Comparison of ENCODE assay signal across 8 cellular contexts in the genomic region with DNA sequence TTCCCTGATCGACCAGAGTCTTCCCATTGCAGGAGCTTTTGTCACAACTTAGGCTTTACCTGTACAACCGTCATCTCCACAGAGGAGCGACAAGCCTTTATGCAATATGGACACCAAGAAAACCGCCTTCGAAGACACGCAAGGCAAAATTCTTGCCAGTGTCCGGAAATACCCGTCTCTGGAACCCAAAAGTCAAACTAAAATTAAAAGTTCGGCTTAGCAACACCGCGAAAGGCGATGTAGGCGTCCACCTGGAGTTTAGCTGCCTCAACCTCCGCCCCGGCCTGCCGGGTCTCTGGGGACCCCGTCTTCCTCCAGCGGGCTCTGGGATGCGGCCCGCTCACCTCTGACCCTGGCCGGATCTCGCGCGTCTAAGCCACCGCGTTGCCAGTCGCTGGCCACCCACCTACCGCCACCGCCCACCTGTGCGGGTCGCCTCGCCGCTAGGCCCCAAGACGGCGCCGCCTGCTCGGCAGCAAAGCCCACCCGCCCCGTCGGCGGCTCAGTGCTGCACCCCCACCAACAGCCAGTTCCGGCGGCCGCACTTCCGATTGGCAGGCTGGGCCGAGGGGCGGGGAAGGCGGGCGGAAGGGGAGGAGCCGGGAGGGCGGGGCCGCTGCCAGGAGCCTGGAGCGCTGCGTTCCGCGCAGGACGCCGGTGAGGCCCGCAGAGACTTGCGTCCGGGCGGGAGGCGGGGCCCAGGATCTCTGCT. TPM values are rescaled to one million over a fixed set of nuclear protein-coding genes. Genes with fewer than 3 reads are reported as not detected.
A peak's percentile ranks its signal among the peaks of the same experiment; 100 is the strongest.
DNase-seq lines count a peak whose midpoint lies in the region; ATAC-seq and TF ChIP-seq lines count a peak whose summit lies in the region.

A gene (minus strand): TSS at position 553 of the 712 bp plus-strand sequence. CDS start 8,198 bp downstream, outside the sequence.

- H3K9me3 Mint-ChIP-seq in activated B cell treated with CpG ODN at 0.5 μM for 24 hours, result no peaks in the 10 kb centered on the region
- H3K9me3 Mint-ChIP-seq in immature natural killer cell, result no peaks in the 10 kb centered on the region

- peak; percentile 87 for TF ChIP-seq POLR2A in GM18951 (IDR thresholded peaks at IDR 0.05; ENCODE audit: extremely low read depth, insufficient read depth, insufficient read length)

- in situ Hi-C loops in GM18951 (cut with MboI; ENCODE audit: low sequenced_read_pairs, unreplicated experiment), result no loop called here

- POLR2A ChIA-PET in activated B cell treated with CpG ODN at 0.5 μM for 24 hours (lab: Charles Lee), result interaction anchor here (1.0 to 2.4 kb wide), 3 partner anchors 60 to 1978 kb away, joined by 3 to 25 read pairs (median 4); a partner anchor contains a TSS

- ATAC-seq in HG03175 (IDR thresholded peaks at IDR 0.05; ENCODE audit: unreplicated experiment) (peak; percentile 97), activated B cell treated with CpG ODN at 0.5 μM for 24 hours (ENCODE audit: low read depth) (peak; percentile 94)

- peak; percentile 42 for DNase-seq in AG09309 (ENCODE audit: low read depth)
- DNase-seq in NCI-H345 (lab: John Stamatoyannopoulos, UW), result peak; percentile 88
- DNase-seq in activated B cell treated with CpG ODN at 0.5 μM for 24 hours, result peak; percentile 92
- peak; percentile 91 to 95 for DNase-seq in cardiac fibroblast (ENCODE audit: low read depth in 2 of 2)
- peak; percentile 88 to 91 (median 89) for DNase-seq in immature natural killer cell
- DNase-seq in smooth muscle cell of the brain vasculature (ENCODE audit: low read depth, low spot score), result peak; percentile 65

- peaks cover 29% of the 10 kb centered on the region for H3K4me1 Mint-ChIP-seq in activated B cell treated with CpG ODN at 0.5 μM for 24 hours
- peaks cover 33% of the 10 kb centered on the region in 2 donors for H3K4me1 Mint-ChIP-seq in immature natural killer cell

- peak within 1 kb of the TSS; percentile 97 for H3K27ac Mint-ChIP-seq in activated B cell treated with CpG ODN at 0.5 μM for 24 hours
- H3K27ac Mint-ChIP-seq in immature natural killer cell, result peak within 1 kb of the TSS; percentile 94 to 98 (median 98)

- TF ChIP-seq CTCF in AG09309 (IDR thresholded peaks at IDR 0.05; ENCODE audit: control insufficient read depth, insufficient read depth, low read depth, low read length, missing control alignments) (no peak), activated B cell treated with CpG ODN at 0.5 μM for 24 hours (IDR thresholded peaks at IDR 0.05) (no peak), cardiac fibroblast (IDR thresholded peaks at IDR 0.05; ENCODE audit: low read depth, low read length) (no peak)

- H3K4me3 ChIP-seq in AG09309 (ENCODE audit: control insufficient read depth, low read depth, low read length) (peak within 1 kb of the TSS; percentile 77), cardiac fibroblast (replicated peaks in 1 of 2; ENCODE audit: low read depth in 2 of 2, low read length in 2 of 2) (peak within 1 kb of the TSS; percentile 75 to 88)

- CTCF ChIA-PET in activated B cell treated with CpG ODN at 0.5 μM for 24 hours (lab: Charles Lee), result no interaction called here

- peaks cover 13% of the 10 kb centered on the region for H3K36me3 Mint-ChIP-seq in activated B cell treated with CpG ODN at 0.5 μM for 24 hours (ENCODE audit: low read depth)
- H3K36me3 Mint-ChIP-seq in immature natural killer cell, result no peaks in the 10 kb centered on the region

- intact Hi-C loops in activated B cell treated with CpG ODN at 0.5 μM for 24 hours (cut with micrococcal nuclease), result loop anchor here (1.0 to 2.0 kb wide), 5 partner anchors 59 to 1979 kb away; a partner anchor contains a TSS

- H3K27me3 Mint-ChIP-seq in activated B cell treated with CpG ODN at 0.5 μM for 24 hours (no peaks in the 10 kb centered on the region), immature natural killer cell (ENCODE audit: low read depth in 3 of 3) (peaks cover 0 to 8% (median 2%) of the 10 kb centered on the region in 3 donors)

- H3K4me3 Mint-ChIP-seq in activated B cell treated with CpG ODN at 0.5 μM for 24 hours (peak within 1 kb of the TSS; percentile 96), immature natural killer cell (peak within 1 kb of the TSS; percentile 94 to 97 (median 96))

RNA-seq across cellular contexts. Expression of the gene that starts here (rescaled TPM):
- total RNA-seq in activated B cell treated with CpG ODN at 0.5 μM for 24 hours, result 61.9 and 66.6 TPM in 2 replicates
- 10 to 100 TPM; 31.5 to 47.2 (median 40.3) TPM for polyA plus RNA-seq in immature natural killer cell

Comparison
In these comparisons a context has a peak if more than half of its experiments do, and no peak if none do; other contexts are left out.
1. Peak in every context shown above with its lines: DNase-seq, ATAC-seq and H3K4me3 ChIP-seq.
2. DNase-seq: peak in every context shown above with its lines; median percentile 93 in cardiac fibroblast; 92 in activated B cell treated with CpG ODN at 0.5 μM for 24 hours; 89 in immature natural killer cell; 88 in NCI-H345; 65 in smooth muscle cell of the brain vasculature; 42 in AG09309.